8 cellular contexts compared by ENCODE assay signal in the genomic region with DNA sequence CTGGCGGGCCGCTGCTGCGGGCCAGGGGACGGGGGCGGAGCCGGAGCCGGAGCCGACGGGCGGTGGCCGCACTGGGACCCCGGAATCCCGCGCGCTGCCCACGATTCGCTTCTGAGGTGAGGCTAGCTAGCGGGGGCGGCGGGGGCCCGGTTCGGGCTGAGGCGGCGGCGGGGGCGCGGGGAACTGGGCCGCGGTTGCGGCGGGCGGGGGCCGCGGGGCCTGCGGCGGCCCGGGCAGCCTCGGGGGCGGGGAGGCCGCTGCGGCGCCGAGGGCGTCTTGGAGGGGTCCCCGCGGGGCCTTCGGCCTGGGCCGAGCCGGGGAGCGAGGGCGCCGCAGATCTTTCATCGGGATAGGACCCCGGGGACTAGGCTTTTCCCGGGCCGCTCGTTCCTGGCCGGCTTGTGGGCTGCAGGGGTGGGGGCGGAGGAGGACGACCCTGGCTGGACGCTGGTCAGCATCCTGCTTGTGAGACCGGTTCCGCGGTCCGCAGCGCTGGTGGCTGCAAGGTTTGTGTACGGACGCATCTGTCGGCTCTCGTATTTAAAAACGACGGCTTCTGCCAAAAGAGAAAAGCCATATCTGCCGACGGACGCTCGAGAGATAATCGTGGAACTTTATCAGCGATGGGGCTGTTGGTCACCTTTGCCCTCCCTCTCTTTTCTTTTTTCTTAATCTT. TPM values are rescaled to one million over a fixed set of nuclear protein-coding genes. Genes with fewer than 3 reads are reported as not detected.
DNase-seq lines count a peak whose midpoint lies in the region; ATAC-seq, FAIRE-seq and TF ChIP-seq lines count a peak whose summit lies in the region.

No MANE protein-coding gene starts in this region.

- H3K4me3 ChIP-seq in SJSA1, result peak overlapping the region; percentile 81
- H3K4me3 ChIP-seq in endocrine pancreas (ENCODE audit: control insufficient read depth, insufficient read depth, low read length), result peak overlapping the region; percentile 96
- peak overlapping the region; percentile 72 for H3K4me3 ChIP-seq in mucosa of descending colon

- no peaks in the 10 kb centered on the region for H3K9me3 ChIP-seq in SJSA1 (replicated peaks)
- H3K9me3 ChIP-seq in endocrine pancreas (ENCODE audit: control insufficient read depth, low read length), result no peaks in the 10 kb centered on the region
- no peaks in the 10 kb centered on the region for H3K9me3 ChIP-seq in mucosa of descending colon

- peak overlapping the region; percentile 42 for H3K9ac ChIP-seq in endocrine pancreas (ENCODE audit: control insufficient read depth, insufficient read depth, low read length)

- no peak for FAIRE-seq in urothelium cell line (lab: Jason Lieb, UNC)

- ATAC-seq in HG02798 (IDR thresholded peaks at IDR 0.05; ENCODE audit: poor library complexity, unreplicated experiment) (peak; percentile 3), mucosa of descending colon (peak; percentile 26), GM18517 (IDR thresholded peaks at IDR 0.05; ENCODE audit: unreplicated experiment) (no peak)

- intact Hi-C loops in mucosa of descending colon (cut with DNase I, micrococcal nuclease), result loop anchor here in 1 of 2 donors (10.0 kb wide), 1 partner anchor 91 kb away; no protein-coding TSS in a partner anchor

- no peak for TF ChIP-seq CTCF in GM13977 (IDR thresholded peaks at IDR 0.05; ENCODE audit: extremely low read depth, insufficient read depth, missing control alignments)
- TF ChIP-seq CTCF in mucosa of descending colon (IDR thresholded peaks at IDR 0.05), result no peak

- H3K4me1 ChIP-seq in SJSA1 (replicated peaks) (peaks cover 6% of the 10 kb centered on the region), endocrine pancreas (ENCODE audit: control insufficient read depth, insufficient read depth, low read length) (peaks cover 15% of the 10 kb centered on the region), mucosa of descending colon (ENCODE audit: low read depth) (peaks cover 31% of the 10 kb centered on the region)

- H3K27me3 ChIP-seq in SJSA1 (replicated peaks) (no peaks in the 10 kb centered on the region), endocrine pancreas (ENCODE audit: control insufficient read depth, insufficient read depth, low read length) (no peaks in the 10 kb centered on the region)

- DNase-seq in GM13977 (ENCODE audit: low spot score), result peak; percentile 53
- peak in 1 of 2 experiments; percentile 21 for DNase-seq in SJSA1 (ENCODE audit: low read depth in 1 of 2, low spot score in 2 of 2)
- peak; percentile 56 to 77 (median 65) for DNase-seq in mucosa of descending colon
- DNase-seq in urothelium cell line (ENCODE audit: low spot score), result peak; percentile 17
- DNase-seq in cerebellum (ENCODE audit: low spot score), result no peak

- H3K36me3 ChIP-seq in SJSA1 (peaks cover 6% of the 10 kb centered on the region; the same call in 1 of the 2 replicates), endocrine pancreas (ENCODE audit: control insufficient read depth, insufficient read depth, low read length) (no peaks in the 10 kb centered on the region), mucosa of descending colon (ENCODE audit: low read depth) (no peaks in the 10 kb centered on the region)

- H3K27ac ChIP-seq in SJSA1, result no peak overlapping the region

- in situ Hi-C loops in GM13977 (cut with MboI; ENCODE audit: low pct_unique_long_range_greater_than_20kb, low sequenced_read_pairs, unreplicated experiment), result no loop called here

RNA-seq across cellular contexts. Expression of a gene that starts 0.4 kb away (rescaled TPM):
- total RNA-seq in SJSA1 (2014; rRNA removed; shearing (Covaris generic)), result 98.4 and 138 TPM in 2 replicates
- 100 to 1,000 TPM; 201 to 373 (median 261) TPM for total RNA-seq in mucosa of descending colon
- 201 TPM for total RNA-seq in cerebellum

RNA-seq across cellular contexts. Expression of a gene that starts 51.2 kb away (rescaled TPM):
- 5.9 and 7.6 TPM in 2 replicates for total RNA-seq in SJSA1 (2014; rRNA removed; shearing (Covaris generic))
- total RNA-seq in mucosa of descending colon, result 10 to 100 TPM; 48.1 to 75.3 (median 73.0) TPM
- total RNA-seq in cerebellum, result 31.2 TPM
